Comparison of ENCODE assay signal across 18 cellular contexts in genomic region chr10:79042639-79043411, GRCh38. TPM values are rescaled to one million over a fixed set of nuclear protein-coding genes. Genes with fewer than 3 reads are reported as not detected.
DNase-seq lines count a peak whose midpoint lies in the region; ATAC-seq and TF ChIP-seq lines count a peak whose summit lies in the region.
"Had no signal": no experiment of that assay in that cellular context is flagged by ENCODE, and none has a peak within 500 bp of the region (broad histone marks: within the 10 kb centered on the region; RNA-seq: fewer than 3 reads in every experiment).

No MANE protein-coding gene starts in this region.

- H4K8ac ChIP-seq in neuronal stem cell (ENCODE audit: low read depth, low read length), result no peak overlapping the region

- H3K9me3 Mint-ChIP-seq in activated T-cell treated with anti-CD3 and anti-CD28 coated beads, Interleukin-2, amount 50 U/mL, for 72 hours, result no peaks in the 10 kb centered on the region
- H3K9me3 Mint-ChIP-seq in CD8-positive, alpha-beta T cell, result peaks cover 6% of the 10 kb centered on the region
- no peaks in the 10 kb centered on the region for H3K9me3 Mint-ChIP-seq in T-cell
- H3K9me3 Mint-ChIP-seq in naive thymus-derived CD4-positive, alpha-beta T cell, result peaks cover 0 to 12% (median 3%) of the 10 kb centered on the region in 11 donors
- H3K9me3 Mint-ChIP-seq: GM23338 had no signal

- no peak overlapping the region for H2AK5ac ChIP-seq in neuronal stem cell (ENCODE audit: low read depth, low read length)

- no peak overlapping the region for H3K23ac ChIP-seq in neuronal stem cell (ENCODE audit: low read depth, low read length, poor library complexity)

- intact Hi-C loops in CD8-positive, alpha-beta T cell (cut with DNase I, micrococcal nuclease), result no loop called here
- intact Hi-C loops in naive thymus-derived CD4-positive, alpha-beta T cell (cut with micrococcal nuclease), result no loop called here

- H3K27me3 ChIP-seq in CD8-positive, alpha-beta T cell (ENCODE audit: insufficient read depth, low read length), result no peaks in the 10 kb centered on the region
- H3K27me3 ChIP-seq in naive thymus-derived CD4-positive, alpha-beta T cell (ENCODE audit: control insufficient read depth in 2 of 2, insufficient read depth in 2 of 2, low read length in 2 of 2), result no peaks in the 10 kb centered on the region
- peaks cover 0 to 8% (median 0%) of the 10 kb centered on the region in 3 experiments for H3K27me3 ChIP-seq in neuronal stem cell (ENCODE audit: control insufficient read depth in 3 of 3, insufficient read depth in 3 of 3, low read depth in 1 of 3, low read length in 3 of 3)
- H3K27me3 ChIP-seq: BLaER1 had no signal

- H2BK120ac ChIP-seq in neuronal stem cell (ENCODE audit: low read depth, low read length), result no peak overlapping the region

- no peak for DNase-seq in activated T-cell treated with anti-CD3 and anti-CD28 coated beads, Interleukin-2, amount 50 U/mL, for 72 hours
- DNase-seq in activated T-cell treated with anti-CD3 and anti-CD28 coated beads, Interleukin-2, amount 50 U/mL, for 48 hours, result no peak
- no peak for DNase-seq in CD8-positive, alpha-beta T cell
- DNase-seq in T-cell, result no peak
- no peak for DNase-seq in naive thymus-derived CD4-positive, alpha-beta T cell
- DNase-seq in neuronal stem cell (ENCODE audit: low spot score), result no peak
- DNase-seq: AML-193, COR-L47, GF-D8, IMR-90, KG1 had no signal

- CTCF ChIA-PET in CD8-positive, alpha-beta T cell (lab: Charles Lee), result interaction anchor here (1.4 kb wide), 1 partner anchor 18 kb away, joined by 3 read pairs; no protein-coding TSS in a partner anchor
- CTCF ChIA-PET in T-cell (lab: Charles Lee), result no interaction called here
- CTCF ChIA-PET in naive thymus-derived CD4-positive, alpha-beta T cell (lab: Charles Lee), result interaction anchor here (0.8 kb wide), 1 partner anchor 21 kb away, joined by 4 read pairs; no protein-coding TSS in a partner anchor

- no peak for ATAC-seq in activated T-cell treated with anti-CD3 and anti-CD28 coated beads, Interleukin-2, amount 50 U/mL, for 72 hours (replicated peaks in 1 of 2)
- ATAC-seq in CD8-positive, alpha-beta T cell, result no peak
- ATAC-seq in T-cell (replicated peaks in 1 of 4) (no peak), GM21526 (IDR thresholded peaks at IDR 0.05; ENCODE audit: low FRiP score, unreplicated experiment) (no peak), HG02938 (IDR thresholded peaks at IDR 0.05; ENCODE audit: unreplicated experiment) (no peak)
- ATAC-seq in naive thymus-derived CD4-positive, alpha-beta T cell, result no peak
- ATAC-seq: GM23338 had no signal

- H3K4me1 ChIP-seq in CD8-positive, alpha-beta T cell (ENCODE audit: insufficient read depth, low read length), result peaks cover 15% of the 10 kb centered on the region
- H3K4me1 ChIP-seq in naive thymus-derived CD4-positive, alpha-beta T cell (ENCODE audit: control insufficient read depth in 2 of 2, insufficient read depth in 2 of 2, low read length in 2 of 2), result peaks cover 5 to 23% of the 10 kb centered on the region in 2 donors
- peaks cover 7% of the 10 kb centered on the region in 2 donors for H3K4me1 ChIP-seq in neuronal stem cell (ENCODE audit: control insufficient read depth in 2 of 2, insufficient read depth in 1 of 2, low read depth in 1 of 2, low read length in 2 of 2)
- H3K4me1 ChIP-seq: HAP-1 had no signal

- no peak overlapping the region for H2BK12ac ChIP-seq in neuronal stem cell (ENCODE audit: low read length)

- H3K4ac ChIP-seq in neuronal stem cell (ENCODE audit: low read length), result no peak overlapping the region

- H3K4me3 Mint-ChIP-seq in activated T-cell treated with anti-CD3 and anti-CD28 coated beads, Interleukin-2, amount 50 U/mL, for 72 hours, result no peak overlapping the region
- H3K4me3 Mint-ChIP-seq in CD8-positive, alpha-beta T cell, result no peak overlapping the region
- no peak overlapping the region for H3K4me3 Mint-ChIP-seq in T-cell
- peak overlapping the region in 2 of 10 donors; percentile 2 to 5 for H3K4me3 Mint-ChIP-seq in naive thymus-derived CD4-positive, alpha-beta T cell
- H3K4me3 Mint-ChIP-seq: GM23338 had no signal

- H3K27ac ChIP-seq in CD8-positive, alpha-beta T cell (ENCODE audit: low read depth, low read length), result no peak overlapping the region
- peak overlapping the region; percentile 33 for H3K27ac ChIP-seq in naive thymus-derived CD4-positive, alpha-beta T cell (ENCODE audit: low read depth, low read length)
- no peak overlapping the region for H3K27ac ChIP-seq in neuronal stem cell (replicated peaks; ENCODE audit: low read length)
- H3K27ac ChIP-seq: 22Rv1, BLaER1, HL-60 had no signal

- no peaks in the 10 kb centered on the region for H3K9me3 ChIP-seq in CD8-positive, alpha-beta T cell (ENCODE audit: low read length)
- H3K9me3 ChIP-seq in naive thymus-derived CD4-positive, alpha-beta T cell (ENCODE audit: control insufficient read depth in 2 of 3, low read length in 3 of 3), result no peaks in the 10 kb centered on the region
- peaks cover 0 to 2% of the 10 kb centered on the region in 2 donors for H3K9me3 ChIP-seq in neuronal stem cell (replicated peaks in 1 of 2; ENCODE audit: control insufficient read depth in 2 of 2, insufficient read depth in 1 of 2, low read depth in 1 of 2, low read length in 2 of 2)
- H3K9me3 ChIP-seq: BLaER1, HAP-1 had no signal

- no peak overlapping the region for H3K9ac ChIP-seq in neuronal stem cell (ENCODE audit: low read depth, low read length, poor library complexity)
- H3K9ac ChIP-seq: BLaER1 had no signal

- no peaks in the 10 kb centered on the region for H3K36me3 Mint-ChIP-seq in activated T-cell treated with anti-CD3 and anti-CD28 coated beads, Interleukin-2, amount 50 U/mL, for 72 hours (ENCODE audit: insufficient read depth in 2 of 2)
- no peaks in the 10 kb centered on the region for H3K36me3 Mint-ChIP-seq in CD8-positive, alpha-beta T cell
- peaks cover 3% of the 10 kb centered on the region for H3K36me3 Mint-ChIP-seq in T-cell
- H3K36me3 Mint-ChIP-seq in naive thymus-derived CD4-positive, alpha-beta T cell, result peaks cover 0 to 3% (median 0%) of the 10 kb centered on the region in 5 donors

- H4K91ac ChIP-seq in neuronal stem cell (ENCODE audit: low read depth, low read length, poor library complexity), result no peak overlapping the region

- no CpG with 5 or more reads among the region's 3 CpGs for WGBS in neuronal stem cell (ENCODE audit: extremely low coverage in 2 of 2, insufficient read length in 2 of 2, insufficient replicate concordance in 1 of 2), 2 donors

- POLR2A ChIA-PET in CD8-positive, alpha-beta T cell (lab: Charles Lee), result no interaction called here
- POLR2A ChIA-PET in T-cell (lab: Charles Lee), result no interaction called here
- POLR2A ChIA-PET in naive thymus-derived CD4-positive, alpha-beta T cell (lab: Charles Lee), result no interaction called here

- H3K27ac Mint-ChIP-seq in activated T-cell treated with anti-CD3 and anti-CD28 coated beads, Interleukin-2, amount 50 U/mL, for 72 hours, result peak overlapping the region; percentile 34
- H3K27ac Mint-ChIP-seq in CD8-positive, alpha-beta T cell, result peak overlapping the region; percentile 4
- H3K27ac Mint-ChIP-seq in T-cell, result peak overlapping the region; percentile 62 to 64
- H3K27ac Mint-ChIP-seq in naive thymus-derived CD4-positive, alpha-beta T cell, result peak overlapping the region in 8 of 9 donors; percentile 16 to 68 (median 49)
- H3K27ac Mint-ChIP-seq: GM23338 had no signal

- no peaks in the 10 kb centered on the region for H3K27me3 Mint-ChIP-seq in activated T-cell treated with anti-CD3 and anti-CD28 coated beads, Interleukin-2, amount 50 U/mL, for 72 hours (ENCODE audit: low read depth)
- H3K27me3 Mint-ChIP-seq in CD8-positive, alpha-beta T cell (ENCODE audit: low read depth), result no peaks in the 10 kb centered on the region
- no peaks in the 10 kb centered on the region for H3K27me3 Mint-ChIP-seq in T-cell
- H3K27me3 Mint-ChIP-seq in naive thymus-derived CD4-positive, alpha-beta T cell, result peaks cover 0 to 38% (median 0%) of the 10 kb centered on the region in 5 donors

- no peak overlapping the region for H3K14ac ChIP-seq in neuronal stem cell (ENCODE audit: low read length)

- H3K79me1 ChIP-seq in neuronal stem cell (ENCODE audit: low read depth, low read length), result no peaks in the 10 kb centered on the region

- H3K4me3 ChIP-seq in CD8-positive, alpha-beta T cell (ENCODE audit: low read depth, low read length), result no peak overlapping the region
- H3K4me3 ChIP-seq in naive thymus-derived CD4-positive, alpha-beta T cell (ENCODE audit: low read length), result no peak overlapping the region
- no peak overlapping the region for H3K4me3 ChIP-seq in neuronal stem cell (ENCODE audit: low read length in 2 of 2)
- H3K4me3 ChIP-seq: BLaER1, GM23338, HAP-1 had no signal

- TF ChIP-seq CTCF in CD8-positive, alpha-beta T cell (IDR thresholded peaks at IDR 0.05), result no peak

- no peak overlapping the region for H2BK15ac ChIP-seq in neuronal stem cell (ENCODE audit: low read length)

- no peak overlapping the region for H2AFZ ChIP-seq in neuronal stem cell (ENCODE audit: low read length)
- H2AFZ ChIP-seq: GM23338 had no signal

- H3K4me1 Mint-ChIP-seq in activated T-cell treated with anti-CD3 and anti-CD28 coated beads, Interleukin-2, amount 50 U/mL, for 72 hours (ENCODE audit: low read depth), result peaks cover 12% of the 10 kb centered on the region
- peaks cover 34% of the 10 kb centered on the region for H3K4me1 Mint-ChIP-seq in CD8-positive, alpha-beta T cell (ENCODE audit: low read depth)
- peaks cover 46 to 62% (median 55%) of the 10 kb centered on the region in 3 donors for H3K4me1 Mint-ChIP-seq in T-cell
- H3K4me1 Mint-ChIP-seq in naive thymus-derived CD4-positive, alpha-beta T cell, result peaks cover 31 to 64% (median 61%) of the 10 kb centered on the region in 7 donors

- no peak overlapping the region for H3K18ac ChIP-seq in neuronal stem cell (ENCODE audit: low read length)

- H3K36me3 ChIP-seq in CD8-positive, alpha-beta T cell (ENCODE audit: insufficient read depth, low read length), result no peaks in the 10 kb centered on the region
- H3K36me3 ChIP-seq in naive thymus-derived CD4-positive, alpha-beta T cell (ENCODE audit: control insufficient read depth in 2 of 3, insufficient read depth in 3 of 3, low read length in 3 of 3), result no peaks in the 10 kb centered on the region
- H3K36me3 ChIP-seq in neuronal stem cell (replicated peaks in 1 of 2; ENCODE audit: control insufficient read depth in 2 of 2, insufficient read depth in 2 of 2, low read length in 2 of 2), result no peaks in the 10 kb centered on the region
- H3K36me3 ChIP-seq: BLaER1, HAP-1 had no signal

- H2BK5ac ChIP-seq in neuronal stem cell (ENCODE audit: low read length), result no peak overlapping the region

- no peak overlapping the region for H3K4me2 ChIP-seq in neuronal stem cell (ENCODE audit: insufficient read depth, low read length, poor library complexity, severe bottlenecking)
- H3K4me2 ChIP-seq: BLaER1, GM23338 had no signal

RNA-seq across cellular contexts. Expression of gene ZMIZ1, which starts 25.9 kb away (rescaled TPM):
- total RNA-seq in activated T-cell treated with anti-CD3 and anti-CD28 coated beads, Interleukin-2, amount 50 U/mL, for 72 hours, result 10 to 100 TPM; 30.6 to 37.8 TPM
- 10 to 100 TPM; 10.1 to 10.8 TPM for total RNA-seq in CD8-positive, alpha-beta T cell
- 10 to 100 TPM; 16.8 to 27.1 (median 21.2) TPM for total RNA-seq in T-cell
- total RNA-seq in naive thymus-derived CD4-positive, alpha-beta T cell, result 10 to 100 TPM; 13.5 to 57.2 (median 24.5) TPM
- polyA plus RNA-seq in naive thymus-derived CD4-positive, alpha-beta T cell, result 1 to 10 TPM; 1.8 to 4.2 TPM
- 21.6 TPM for polyA plus RNA-seq in neuronal stem cell (2013, experiment 1 of 2)
- polyA plus RNA-seq in neuronal stem cell (2013, experiment 2 of 2), result 24.3 TPM

Comparison
In these comparisons a context has a peak if more than half of its experiments do, and no peak if none do; other contexts are left out.
1. H3K27ac Mint-ChIP-seq: peak in every context shown above with its lines; median percentile 63 in T-cell; 49 in naive thymus-derived CD4-positive, alpha-beta T cell; 34 in activated T-cell treated with anti-CD3 and anti-CD28 coated beads, Interleukin-2, amount 50 U/mL, for 72 hours; 4 in CD8-positive, alpha-beta T cell.
2. CTCF ChIA-PET loops: an anchor here in CD8-positive, alpha-beta T cell (1.4 kb wide) and naive thymus-derived CD4-positive, alpha-beta T cell (0.8 kb wide); none called in T-cell.